In genomic region chr1:15259608-15260007, GRCh38 we compare ENCODE assay signal across 9 cellular contexts. TPM values are rescaled to one million over a fixed set of nuclear protein-coding genes. Genes with fewer than 3 reads are reported as not detected.
"Had no signal": no experiment of that assay in that cellular context is flagged by ENCODE, and none has a peak within 500 bp of the region (broad histone marks: within the 10 kb centered on the region; RNA-seq: fewer than 3 reads in every experiment).

No MANE protein-coding gene starts in this region.

- H3K9me3 ChIP-seq: breast epithelium had no signal

- H3K27ac ChIP-seq: breast epithelium, foreskin keratinocyte had no signal

- H3K4me1 ChIP-seq: breast epithelium, foreskin keratinocyte had no signal

- H3K36me3 ChIP-seq: breast epithelium had no signal

- H3K4me3 ChIP-seq: breast epithelium had no signal

- H3K27me3 ChIP-seq: breast epithelium, foreskin keratinocyte had no signal

- DNase-seq: activated CD4-positive, alpha-beta T cell treated with anti-CD3 and anti-CD28 coated beads, Interleukin-2, amount 10 ng/mL, durations not matched to agents 24 days and 14 days; activated gamma-delta T cell; activated T-cell treated with anti-CD3 and anti-CD28 coated beads, Interleukin-2, amount 50 U/mL, for 4 hours; foreskin keratinocyte; left cardiac atrium; stimulated activated CD4-positive, alpha-beta T cell treated with anti-CD3 and anti-CD28 coated beads, Interleukin-4, amount 100 ng/mL, for 4 hours had no signal

- ATAC-seq: activated T-cell treated with anti-CD3 and anti-CD28 coated beads, Interleukin-2, amount 50 U/mL, for 4 hours; foreskin keratinocyte; natural killer cell treated with Interleukin-12 subunit alpha and Interleukin-12 subunit beta and Interleukin-15 and Interleukin-18, amount 100 ng/mL, for 72 hours had no signal

RNA-seq across cellular contexts. Expression of gene FHAD1, which starts 12.6 kb away (rescaled TPM):
- total RNA-seq: activated CD4-positive, alpha-beta T cell treated with anti-CD3 and anti-CD28 coated beads, Interleukin-2, amount 10 ng/mL, durations not matched to agents 24 days and 14 days; chondrocyte had no signal
